In the genomic region with DNA sequence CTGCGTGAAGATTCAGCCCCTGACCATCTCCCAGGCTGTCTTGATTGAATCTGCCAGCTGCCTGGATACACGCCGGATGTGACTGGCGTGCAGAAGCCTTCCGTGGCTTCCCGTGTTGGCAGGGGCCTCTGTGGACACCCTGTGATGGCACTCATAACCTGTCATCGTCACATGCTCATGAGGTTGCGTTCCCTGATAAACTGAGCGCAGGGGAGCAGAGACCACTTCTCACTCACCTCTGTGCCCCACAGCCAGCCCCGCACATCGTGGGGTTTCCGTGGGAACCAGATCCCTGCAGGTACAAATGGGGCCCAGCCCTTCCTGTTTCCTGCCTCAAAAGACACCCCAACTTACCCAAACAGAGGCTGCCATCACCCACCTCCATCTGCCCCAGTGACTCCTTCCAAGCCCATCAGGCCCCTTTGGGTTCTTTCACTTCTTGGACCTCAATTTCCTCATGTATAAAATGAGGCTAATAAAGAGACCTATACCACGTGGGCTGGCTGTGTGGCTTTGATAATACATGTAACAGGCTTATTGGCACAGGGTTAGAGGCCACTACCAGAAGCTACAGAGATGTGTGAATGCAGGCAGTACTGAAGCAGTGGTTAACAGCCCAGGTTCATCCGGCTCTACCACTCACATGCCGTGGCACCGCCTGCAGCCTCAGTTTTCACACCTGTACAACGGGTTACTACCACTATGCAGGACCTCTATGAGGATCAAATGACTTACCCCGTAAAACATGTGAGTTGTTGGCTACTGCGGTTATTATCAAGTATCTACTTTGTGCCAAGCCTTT, we compare ENCODE assay signal across 19 cellular contexts. TPM values are rescaled to one million over a fixed set of nuclear protein-coding genes. Genes with fewer than 3 reads are reported as not detected.
A peak's percentile ranks its signal among the peaks of the same experiment; 100 is the strongest.
DNase-seq lines count a peak whose midpoint lies in the region; ATAC-seq, FAIRE-seq and TF ChIP-seq lines count a peak whose summit lies in the region.
"Had no signal": no experiment of that assay in that cellular context is flagged by ENCODE, and none has a peak within 500 bp of the region (broad histone marks: within the 10 kb centered on the region; RNA-seq: fewer than 3 reads in every experiment).

No MANE protein-coding gene starts in this region.

- no peak for TF ChIP-seq POLR2A in HepG2 (IDR thresholded peaks at IDR 0.05; ENCODE audit: insufficient read depth in 1 of 2, low read depth in 2 of 2, low read length in 2 of 2)

- no peak overlapping the region for H3K4me3 Mint-ChIP-seq in activated T-cell treated with anti-CD3 and anti-CD28 coated beads, Interleukin-2, amount 50 U/mL, for 72 hours
- H3K4me3 Mint-ChIP-seq: neural crest cell, type B pancreatic cell had no signal

- WGBS in HepG2 (ENCODE audit: low lambda C conversion rate) = 72% methylated on average over 13 of the region's 19 CpGs

- H3K9me3 ChIP-seq in left ventricle myocardium inferior (replicated peaks) (peaks cover 5% of the 10 kb centered on the region), HepG2 (ENCODE audit: low read length) (no peaks in the 10 kb centered on the region)
- H3K9me3 ChIP-seq: ascending aorta had no signal

- DNase-seq in left cardiac atrium (peak; percentile 46), left ventricle myocardium inferior (no peak), HepG2 (ENCODE audit: low spot score) (no peak), RWPE1 (ENCODE audit: low spot score) (no peak), kidney glomerular epithelial cell (lab: John Stamatoyannopoulos, UW) (no peak)
- DNase-seq in activated T-cell treated with anti-CD3 and anti-CD28 coated beads, Interleukin-2, amount 50 U/mL, for 72 hours = no peak
- DNase-seq in stimulated activated naive CD8-positive, alpha-beta T cell treated with anti-CD3 and anti-CD28 coated beads, Interleukin-15, Interleukin-2, amounts not matched to agents 100 U/mL and 50 U/mL, for 24 hours = no peak
- DNase-seq: dorsolateral prefrontal cortex, NCI-H1436, NCI-H510A treated with DMSO at 0.1 percent for 48 hours had no signal

- no peak overlapping the region for H3K9ac ChIP-seq in HepG2 (ENCODE audit: insufficient read depth, low read depth, low read length)

- in situ Hi-C loops in HepG2 (cut with HindIII; ENCODE audit: extremely low pct_ligation_motif_present, low pct_unique_long_range_greater_than_20kb) = no loop called here

- no peak overlapping the region for H3K4me3 ChIP-seq in left ventricle myocardium inferior
- H3K4me3 ChIP-seq in HepG2 (replicated peaks in 1 of 3; ENCODE audit: insufficient read depth in 1 of 3, low read depth in 2 of 3, low read length in 3 of 3) = no peak overlapping the region
- H3K4me3 ChIP-seq: ascending aorta, dorsolateral prefrontal cortex, skin epidermis had no signal

- FAIRE-seq in HepG2 (lab: Jason Lieb, UNC) = no peak
- FAIRE-seq: D721Med had no signal

- intact Hi-C loops in left cardiac atrium (cut with DNase I) = no loop called here
- intact Hi-C loops in left ventricle myocardium inferior (cut with micrococcal nuclease) = no loop called here
- intact Hi-C loops in HepG2 (cut with micrococcal nuclease; ENCODE audit: unreplicated experiment) = no loop called here

- ATAC-seq in left cardiac atrium (peak; percentile 54 to 65), HepG2 (no peak), GM18502 (IDR thresholded peaks at IDR 0.05; ENCODE audit: poor library complexity, unreplicated experiment) (no peak)
- peak in 1 of 2 donors; percentile 37 for ATAC-seq in activated T-cell treated with anti-CD3 and anti-CD28 coated beads, Interleukin-2, amount 50 U/mL, for 72 hours (replicated peaks in 1 of 2)
- ATAC-seq in stimulated activated naive CD8-positive, alpha-beta T cell treated with anti-CD3 and anti-CD28 coated beads, Interleukin-15, Interleukin-2, amounts not matched to agents 100 U/mL and 50 U/mL, for 24 hours = peak; percentile 9
- ATAC-seq: Panc1 had no signal

- H3K27me3 Mint-ChIP-seq in activated T-cell treated with anti-CD3 and anti-CD28 coated beads, Interleukin-2, amount 50 U/mL, for 72 hours (ENCODE audit: low read depth) = no peaks in the 10 kb centered on the region
- H3K27me3 Mint-ChIP-seq: type B pancreatic cell had no signal

- H3K9me3 Mint-ChIP-seq in activated T-cell treated with anti-CD3 and anti-CD28 coated beads, Interleukin-2, amount 50 U/mL, for 72 hours = peaks cover 0 to 7% of the 10 kb centered on the region in 2 donors
- H3K9me3 Mint-ChIP-seq: neural crest cell, type B pancreatic cell had no signal

- no peaks in the 10 kb centered on the region for H4K20me1 ChIP-seq in HepG2 (ENCODE audit: insufficient read depth, low read length)

- peaks cover 11 to 18% of the 10 kb centered on the region in 2 donors for H3K36me3 Mint-ChIP-seq in activated T-cell treated with anti-CD3 and anti-CD28 coated beads, Interleukin-2, amount 50 U/mL, for 72 hours (ENCODE audit: insufficient read depth in 2 of 2)
- H3K36me3 Mint-ChIP-seq: type B pancreatic cell had no signal

- H3K27me3 ChIP-seq in left ventricle myocardium inferior (ENCODE audit: low read depth) (no peaks in the 10 kb centered on the region), HepG2 (ENCODE audit: control insufficient read depth in 1 of 2, insufficient read depth in 2 of 2, low read length in 2 of 2) (no peaks in the 10 kb centered on the region; a peak in 1 of 5 replicates)
- H3K27me3 ChIP-seq: ascending aorta, dorsolateral prefrontal cortex had no signal

- H3K79me2 ChIP-seq in HepG2 (ENCODE audit: insufficient read depth, low read length) = no peaks in the 10 kb centered on the region

- POLR2A ChIA-PET in HepG2 (lab: Yijun Ruan, JAX) (no interaction called here), RWPE1 (lab: Yijun Ruan, JAX; ENCODE audit: low non-redundant PET) (no interaction called here)

- no peak overlapping the region for H3K27ac ChIP-seq in left ventricle myocardium inferior (replicated peaks)
- H3K27ac ChIP-seq in HepG2 (ENCODE audit: extremely low read length, insufficient read depth, low read length) = no peak overlapping the region
- no peak overlapping the region for H3K27ac ChIP-seq in RWPE1
- H3K27ac ChIP-seq: ascending aorta, dorsolateral prefrontal cortex had no signal

- H3K27ac Mint-ChIP-seq in activated T-cell treated with anti-CD3 and anti-CD28 coated beads, Interleukin-2, amount 50 U/mL, for 72 hours = peak overlapping the region; percentile 6
- H3K27ac Mint-ChIP-seq: type B pancreatic cell had no signal

- peaks cover 25% of the 10 kb centered on the region for H3K4me1 Mint-ChIP-seq in activated T-cell treated with anti-CD3 and anti-CD28 coated beads, Interleukin-2, amount 50 U/mL, for 72 hours (ENCODE audit: low read depth)
- H3K4me1 Mint-ChIP-seq: neural crest cell had no signal

- no TSS peak for BruUV-seq in HepG2 (replicated peaks; lab: Mats Ljungman, UMichigan)

- TF ChIP-seq RAD21 in HepG2 (CRISPR knock-in tag; IDR thresholded peaks at IDR 0.05) = no peak

- CTCF ChIA-PET in HepG2 (lab: Yijun Ruan, JAX; ENCODE audit: low intra/inter-chr PET ratio, low total read pairs) = no interaction called here
- CTCF ChIA-PET in RWPE1 (lab: Yijun Ruan, JAX) = no interaction called here

- H3K4me2 ChIP-seq in HepG2 (ENCODE audit: low read depth, low read length) = no peak overlapping the region

- peaks cover 15% of the 10 kb centered on the region for H3K4me1 ChIP-seq in left ventricle myocardium inferior
- no peaks in the 10 kb centered on the region for H3K4me1 ChIP-seq in HepG2 (ENCODE audit: insufficient read depth, low read length)
- H3K4me1 ChIP-seq: ascending aorta had no signal

- no peak for TF ChIP-seq CTCF in left ventricle myocardium inferior (IDR thresholded peaks at IDR 0.05; ENCODE audit: borderline replicate concordance)
- TF ChIP-seq CTCF in HepG2 (CRISPR knock-in tag; IDR thresholded peaks at IDR 0.05) = no peak
- TF ChIP-seq CTCF in RWPE1 (conservative IDR thresholded peaks at IDR 0.05; ENCODE audit: low read depth) = no peak

- TF ChIP-seq EP300 in HepG2 (IDR thresholded peaks at IDR 0.05; ENCODE audit: low read depth in 2 of 2, low read length in 2 of 2) (no peak), HepG2 (CRISPR knock-in tag; IDR thresholded peaks at IDR 0.05; ENCODE audit: borderline replicate concordance) (no peak)

- no peak overlapping the region for H2AFZ ChIP-seq in HepG2 (ENCODE audit: low read length)

- H3K36me3 ChIP-seq in left ventricle myocardium inferior (peaks cover 14% of the 10 kb centered on the region), HepG2 (replicated peaks in 1 of 2; ENCODE audit: control insufficient read depth in 1 of 2, insufficient read depth in 2 of 2, low read length in 2 of 2) (no peaks in the 10 kb centered on the region)

RNA-seq across cellular contexts. Expression of a gene that starts 23.6 kb away (rescaled TPM):
- total RNA-seq in left cardiac atrium = not detected
- total RNA-seq in left ventricle myocardium inferior = not detected
- total RNA-seq in activated T-cell treated with anti-CD3 and anti-CD28 coated beads, Interleukin-2, amount 50 U/mL, for 72 hours = under 1 TPM; 0.32 to 0.55 TPM
- 0.04 TPM in 1 of 2 replicates, not detected in the other for total RNA-seq in HepG2 (2016; rRNA removed; fragmentation: Illumina TruSeq; extraction: Trizol)
- total RNA-seq in HepG2 (2016; cell fraction: cytosol; rRNA removed; fragmentation: Illumina TruSeq; extraction: Trizol; ENCODE audit: low read depth) = not detected in 2 replicates
- total RNA-seq in HepG2 (2016; cell fraction: insoluble cytoplasmic fraction; rRNA removed; fragmentation: Illumina TruSeq; extraction: Trizol) = not detected in 2 replicates
- total RNA-seq in HepG2 (2016; cell fraction: membrane; rRNA removed; fragmentation: Illumina TruSeq; extraction: Trizol) = not detected in 2 replicates
- not detected in 2 replicates for total RNA-seq in HepG2 (2016; cell fraction: nucleus; rRNA removed; fragmentation: Illumina TruSeq; extraction: Trizol)
- polyA plus RNA-seq in HepG2 (2011; rRNA removed) = 0.05 TPM in 1 of 2 replicates, not detected in the other
- polyA plus RNA-seq in HepG2 (2011; cell fraction: cytosol; rRNA removed) = not detected in 2 replicates
- polyA plus RNA-seq in HepG2 (2011; cell fraction: nucleus; rRNA removed) = not detected in 2 replicates
- polyA plus RNA-seq in HepG2 (2012) = not detected in 2 replicates
- not detected in 2 replicates for polyA plus RNA-seq in HepG2 (2016; cell fraction: cytosol; fragmentation: Illumina TruSeq; extraction: Trizol; ENCODE audit: low read depth)
- polyA plus RNA-seq in HepG2 (2016; cell fraction: insoluble cytoplasmic fraction; fragmentation: Illumina TruSeq; extraction: Trizol; ENCODE audit: low read depth) = not detected in 2 replicates
- not detected in 2 replicates for polyA plus RNA-seq in HepG2 (2016; cell fraction: membrane; fragmentation: Illumina TruSeq; extraction: Trizol; ENCODE audit: low read depth)
- polyA plus RNA-seq in HepG2 (2016; cell fraction: nucleus; fragmentation: Illumina TruSeq; extraction: Trizol; ENCODE audit: insufficient read depth, low read depth) = not detected in 2 replicates
- not detected in 2 replicates for polyA minus RNA-seq in HepG2 (2011; rRNA and poly(A)+ RNA removed; ENCODE audit: low replicate concordance)
- polyA minus RNA-seq in HepG2 (2011; cell fraction: cytosol; rRNA and poly(A)+ RNA removed) = not detected in 2 replicates
- polyA minus RNA-seq in HepG2 (2011; cell fraction: nucleus; rRNA and poly(A)+ RNA removed) = not detected in 2 replicates
- total RNA-seq: ascending aorta, LHCN-M2, liver, neural crest cell had no signal
- polyA plus RNA-seq: liver had no signal

RNA-seq across cellular contexts. Expression of a gene that starts 44.1 kb away (rescaled TPM):
- total RNA-seq in left cardiac atrium (10 to 100 TPM; 53.0 to 63.7 TPM), left ventricle myocardium inferior (30.0 TPM), HepG2 (2016; rRNA removed; fragmentation: Illumina TruSeq; extraction: Trizol) (1.9 and 2.7 TPM in 2 replicates)
- 10 to 100 TPM; 22.4 to 51.9 TPM for total RNA-seq in activated T-cell treated with anti-CD3 and anti-CD28 coated beads, Interleukin-2, amount 50 U/mL, for 72 hours
- total RNA-seq in HepG2 (2016; cell fraction: cytosol; rRNA removed; fragmentation: Illumina TruSeq; extraction: Trizol; ENCODE audit: low read depth) = 2.8 and 4.1 TPM in 2 replicates
- total RNA-seq in HepG2 (2016; cell fraction: insoluble cytoplasmic fraction; rRNA removed; fragmentation: Illumina TruSeq; extraction: Trizol) = 2.8 and 3.1 TPM in 2 replicates
- total RNA-seq in HepG2 (2016; cell fraction: membrane; rRNA removed; fragmentation: Illumina TruSeq; extraction: Trizol) = 5.9 and 6.3 TPM in 2 replicates
- total RNA-seq in HepG2 (2016; cell fraction: nucleus; rRNA removed; fragmentation: Illumina TruSeq; extraction: Trizol) = 2.3 and 3.4 TPM in 2 replicates
- 13.8 and 17.5 TPM in 2 replicates for polyA plus RNA-seq in HepG2 (2011; rRNA removed)
- polyA plus RNA-seq in HepG2 (2011; cell fraction: cytosol; rRNA removed) = 6.0 and 10.2 TPM in 2 replicates
- polyA plus RNA-seq in HepG2 (2011; cell fraction: nucleus; rRNA removed) = 7.1 and 10.2 TPM in 2 replicates
- 3.2 TPM in 2 replicates for polyA plus RNA-seq in HepG2 (2012)
- 4.3 and 4.8 TPM in 2 replicates for polyA plus RNA-seq in HepG2 (2016; cell fraction: cytosol; fragmentation: Illumina TruSeq; extraction: Trizol; ENCODE audit: low read depth)
- polyA plus RNA-seq in HepG2 (2016; cell fraction: insoluble cytoplasmic fraction; fragmentation: Illumina TruSeq; extraction: Trizol; ENCODE audit: low read depth) = 2.1 and 2.4 TPM in 2 replicates
- 5.5 and 7.0 TPM in 2 replicates for polyA plus RNA-seq in HepG2 (2016; cell fraction: membrane; fragmentation: Illumina TruSeq; extraction: Trizol; ENCODE audit: low read depth)
- 3.7 and 4.3 TPM in 2 replicates for polyA plus RNA-seq in HepG2 (2016; cell fraction: nucleus; fragmentation: Illumina TruSeq; extraction: Trizol; ENCODE audit: insufficient read depth, low read depth)
- polyA minus RNA-seq in HepG2 (2011; rRNA and poly(A)+ RNA removed; ENCODE audit: low replicate concordance) = 26.9 and 216 TPM in 2 replicates
- 3.2 and 4.0 TPM in 2 replicates for polyA minus RNA-seq in HepG2 (2011; cell fraction: cytosol; rRNA and poly(A)+ RNA removed)
- polyA minus RNA-seq in HepG2 (2011; cell fraction: nucleus; rRNA and poly(A)+ RNA removed) = 1.1 and 1.4 TPM in 2 replicates

Comparison
In these comparisons a context has a peak if more than half of its experiments do, and no peak if none do; other contexts are left out.
1. ATAC-seq: peak in left cardiac atrium (2 of 2) and stimulated activated naive CD8-positive, alpha-beta T cell treated with anti-CD3 and anti-CD28 coated beads, Interleukin-15, Interleukin-2, amounts not matched to agents 100 U/mL and 50 U/mL, for 24 hours (single experiment); none in HepG2 (single experiment) and GM18502 (single experiment).